In the genomic region with DNA sequence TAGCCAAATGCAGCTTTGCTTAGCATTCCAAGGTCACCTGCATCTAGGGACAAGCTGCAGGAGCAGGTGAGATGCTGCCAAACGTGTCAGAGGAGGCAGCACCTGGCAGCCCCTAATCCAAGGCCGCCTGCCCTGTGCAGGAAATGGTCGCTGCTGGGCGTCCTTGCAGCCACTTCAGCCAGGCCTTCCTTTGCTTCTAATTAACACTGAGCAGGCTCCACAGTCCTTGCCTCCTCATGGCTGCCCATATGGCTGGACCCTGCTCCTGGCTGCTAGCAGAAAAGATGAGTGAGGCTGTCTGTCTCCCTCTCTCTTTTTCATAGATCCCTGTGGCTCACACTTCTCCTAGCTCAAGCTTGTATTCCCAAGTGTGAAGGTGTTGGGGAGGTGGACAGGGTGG, we compare ENCODE assay signal across 3 cellular contexts.
TF ChIP-seq lines count a peak whose summit lies in the region.

No MANE protein-coding gene starts in this region.

TF ChIP-seq in SK-N-SH treated with all-trans-retinoic acid at 6 μM for 48 hours, 23 proteins besides CTCF, POLR2A, EP300 and RAD21:
- no peak for TF ChIP-seq TSHZ2 (CRISPR knock-in tag; IDR thresholded peaks at IDR 0.05)
- 0 out of 2 replicates have a peak, but pooled peaks have one; percentile 14 for TF ChIP-seq TCF4 (CRISPR knock-in tag; IDR thresholded peaks at IDR 0.05; ENCODE audit: borderline replicate concordance)

TF ChIP-seq in H1, 55 proteins besides CTCF, POLR2A, EP300 and RAD21 (continued from another document):
- TF ChIP-seq YY1 (IDR thresholded peaks at IDR 0.05; ENCODE audit: low read depth, low read length) (no peak), RNF2 (IDR thresholded peaks at IDR 0.05; ENCODE audit: borderline replicate concordance, low read depth, low read length, missing control alignments, poor library complexity, severe bottlenecking) (no peak), POU5F1 (IDR thresholded peaks at IDR 0.05; ENCODE audit: low read depth, low read length) (no peak), MAFK (IDR thresholded peaks at IDR 0.05; ENCODE audit: low read depth, low read length) (no peak), TEAD4 (IDR thresholded peaks at IDR 0.05; ENCODE audit: low read depth, low read length) (no peak), KDM5A (IDR thresholded peaks at IDR 0.05; ENCODE audit: low read length) (no peak), SIX5 (IDR thresholded peaks at IDR 0.05; ENCODE audit: low read depth, low read length) (no peak), JUN (IDR thresholded peaks at IDR 0.05; ENCODE audit: low read depth, low read length) (no peak), EZH2 (IDR thresholded peaks at IDR 0.05; ENCODE audit: low read depth, low read length, severe bottlenecking) (no peak), POLR2AphosphoS5 (IDR thresholded peaks at IDR 0.05; ENCODE audit: low read depth, low read length) (no peak), SP1 (IDR thresholded peaks at IDR 0.05; ENCODE audit: low read depth, low read length) (no peak), CTBP2 (IDR thresholded peaks at IDR 0.05; ENCODE audit: borderline replicate concordance, insufficient read depth, insufficient read length, low read length) (no peak), TAF7 (optimal IDR thresholded peaks at IDR 0.05; ENCODE audit: borderline replicate concordance, low read depth, low read length) (no peak), TBP (IDR thresholded peaks at IDR 0.05; ENCODE audit: low read depth, low read length) (no peak)
TF ChIP-seq in H1: peak in this region for 0.

TF ChIP-seq in HepG2, 621 proteins besides CTCF, POLR2A, EP300 and RAD21 (continued from another document):
- no peak for TF ChIP-seq ZNF891 (CRISPR knock-in tag; IDR thresholded peaks at IDR 0.05)
- TF ChIP-seq ARID5B (CRISPR knock-in tag; IDR thresholded peaks at IDR 0.05): no peak
- no peak for TF ChIP-seq ZKSCAN5 (CRISPR knock-in tag; IDR thresholded peaks at IDR 0.05)
- no peak for TF ChIP-seq KLF16 (CRISPR knock-in tag; IDR thresholded peaks at IDR 0.05)
- TF ChIP-seq ZNF547 (CRISPR knock-in tag; IDR thresholded peaks at IDR 0.05): no peak
- TF ChIP-seq SIX1 (CRISPR knock-in tag; IDR thresholded peaks at IDR 0.05; ENCODE audit: borderline replicate concordance): no peak
- TF ChIP-seq HDAC1 (CRISPR knock-in tag; IDR thresholded peaks at IDR 0.05): no peak
- no peak for TF ChIP-seq SMARCC2 (IDR thresholded peaks at IDR 0.05)
- TF ChIP-seq, protein P1, sequence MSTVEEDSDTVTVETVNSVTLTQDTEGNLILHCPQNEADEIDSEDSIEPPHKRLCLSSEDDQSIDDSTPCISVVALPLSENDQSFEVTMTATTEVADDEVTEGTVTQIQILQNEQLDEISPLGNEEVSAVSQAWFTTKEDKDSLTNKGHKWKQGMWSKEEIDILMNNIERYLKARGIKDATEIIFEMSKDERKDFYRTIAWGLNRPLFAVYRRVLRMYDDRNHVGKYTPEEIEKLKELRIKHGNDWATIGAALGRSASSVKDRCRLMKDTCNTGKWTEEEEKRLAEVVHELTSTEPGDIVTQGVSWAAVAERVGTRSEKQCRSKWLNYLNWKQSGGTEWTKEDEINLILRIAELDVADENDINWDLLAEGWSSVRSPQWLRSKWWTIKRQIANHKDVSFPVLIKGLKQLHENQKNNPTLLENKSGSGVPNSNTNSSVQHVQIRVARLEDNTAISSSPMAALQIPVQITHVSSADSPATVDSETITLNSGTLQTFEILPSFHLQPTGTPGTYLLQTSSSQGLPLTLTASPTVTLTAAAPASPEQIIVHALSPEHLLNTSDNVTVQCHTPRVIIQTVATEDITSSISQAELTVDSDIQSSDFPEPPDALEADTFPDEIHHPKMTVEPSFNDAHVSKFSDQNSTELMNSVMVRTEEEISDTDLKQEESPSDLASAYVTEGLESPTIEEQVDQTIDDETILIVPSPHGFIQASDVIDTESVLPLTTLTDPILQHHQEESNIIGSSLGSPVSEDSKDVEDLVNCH (CRISPR knock-in tag; IDR thresholded peaks at IDR 0.05): no peak
- TF ChIP-seq ZFP36 (IDR thresholded peaks at IDR 0.05; ENCODE audit: borderline replicate concordance, low read depth, low read length, partially characterized antibody): no peak
